8 cellular contexts compared by ENCODE assay signal in genomic region chr16:30902070-30902972, GRCh38. TPM values are rescaled to one million over a fixed set of nuclear protein-coding genes. Genes with fewer than 3 reads are reported as not detected.
DNase-seq lines count a peak whose midpoint lies in the region; ATAC-seq and TF ChIP-seq lines count a peak whose summit lies in the region.

No MANE protein-coding gene starts in this region.

- H3K4me1 Mint-ChIP-seq in Caco-2 (ENCODE audit: low read depth, unreplicated experiment) = peaks cover 9% of the 10 kb centered on the region
- peaks cover 31% of the 10 kb centered on the region for H3K4me1 Mint-ChIP-seq in activated B cell treated with CpG ODN at 0.5 μM for 24 hours

- POLR2A ChIA-PET in Caco-2 (lab: Charles Lee) (no interaction called here), activated B cell treated with CpG ODN at 0.5 μM for 24 hours (lab: Charles Lee) (interaction anchor here (0.6 to 5.5 kb wide), 14 partner anchors 9 to 435 kb away, joined by 3 to 77 read pairs (median 5); partner anchors contain the start of gene BCL7C)

- H3K36me3 ChIP-seq in Caco-2 (ENCODE audit: control insufficient read depth, insufficient read depth, low read length) = no peaks in the 10 kb centered on the region

- TF ChIP-seq CTCF in Caco-2 (IDR thresholded peaks at IDR 0.05; ENCODE audit: insufficient read depth in 1 of 2, low read depth in 1 of 2, low read length in 1 of 2, severe bottlenecking in 1 of 2, unreplicated experiment in 1 of 2) (no peak), LNCaP clone FGC (IDR thresholded peaks at IDR 0.05; ENCODE audit: control insufficient read depth, extremely low read depth, insufficient read depth) (peak; percentile 75), activated B cell treated with CpG ODN at 0.5 μM for 24 hours (IDR thresholded peaks at IDR 0.05) (no peak), coronary artery (IDR thresholded peaks at IDR 0.05) (no peak)

- no peaks in the 10 kb centered on the region for H3K9me3 ChIP-seq in Caco-2

- DNase-seq in Caco-2 (peak in 1 of 2 experiments; percentile 66), LNCaP clone FGC (ENCODE audit: low read depth) (no peak), activated B cell treated with CpG ODN at 0.5 μM for 24 hours (peak; percentile 77), coronary artery (ENCODE audit: low spot score) (no peak), left kidney (ENCODE audit: low read depth, low spot score) (peak; percentile 91)
- DNase-seq in stimulated activated CD4-positive, alpha-beta T cell treated with anti-CD3 and anti-CD28 coated beads, Interleukin-4, amount 100 ng/mL, for 1 hour = peak; percentile 57

- peak overlapping the region; percentile 6 for H3K27ac Mint-ChIP-seq in Caco-2 (ENCODE audit: unreplicated experiment)
- peak overlapping the region; percentile 95 for H3K27ac Mint-ChIP-seq in activated B cell treated with CpG ODN at 0.5 μM for 24 hours

- intact Hi-C loops in Caco-2 (cut with micrococcal nuclease; ENCODE audit: unreplicated experiment) = no loop called here
- intact Hi-C loops in activated B cell treated with CpG ODN at 0.5 μM for 24 hours (cut with micrococcal nuclease) = loop anchor here (1.0 kb wide), 3 partner anchors 8 to 58 kb away; partner anchors contain the start of gene BCL7C

- peak overlapping the region; percentile 75 to 94 for H3K27ac ChIP-seq in coronary artery

- H3K36me3 Mint-ChIP-seq in Caco-2 (ENCODE audit: insufficient read depth, unreplicated experiment) (no peaks in the 10 kb centered on the region), activated B cell treated with CpG ODN at 0.5 μM for 24 hours (ENCODE audit: low read depth) (no peaks in the 10 kb centered on the region)

- no peaks in the 10 kb centered on the region for H3K27me3 ChIP-seq in Caco-2 (replicated peaks; ENCODE audit: control insufficient read depth, insufficient read depth, low read length)

- H3K27me3 Mint-ChIP-seq in Caco-2 (ENCODE audit: insufficient read depth, unreplicated experiment) (no peaks in the 10 kb centered on the region), activated B cell treated with CpG ODN at 0.5 μM for 24 hours (no peaks in the 10 kb centered on the region)

- no peaks in the 10 kb centered on the region for H3K9me3 Mint-ChIP-seq in Caco-2 (ENCODE audit: unreplicated experiment)
- H3K9me3 Mint-ChIP-seq in activated B cell treated with CpG ODN at 0.5 μM for 24 hours = no peaks in the 10 kb centered on the region

- no TSS peak for BruUV-seq in Caco-2 (replicated peaks; lab: Mats Ljungman, UMichigan)

- CTCF ChIA-PET in Caco-2 (lab: Charles Lee) = interaction anchor here (1.6 to 1.9 kb wide), 2 partner anchors 58 to 162 kb away, joined by 3 to 12 read pairs; a partner anchor contains a TSS
- CTCF ChIA-PET in activated B cell treated with CpG ODN at 0.5 μM for 24 hours (lab: Charles Lee) = interaction anchor here (0.9 to 5.6 kb wide), 11 partner anchors 10 to 97 kb away, joined by 3 to 96 read pairs (median 5); no protein-coding TSS in a partner anchor

- ATAC-seq in GM19351 (IDR thresholded peaks at IDR 0.05; ENCODE audit: unreplicated experiment) = peak; percentile 67
- peak; percentile 78 for ATAC-seq in activated B cell treated with CpG ODN at 0.5 μM for 24 hours (ENCODE audit: low read depth)
- no peak for ATAC-seq in GM19455 (IDR thresholded peaks at IDR 0.05; ENCODE audit: unreplicated experiment)

- peak overlapping the region; percentile 79 for H3K4me3 Mint-ChIP-seq in Caco-2 (ENCODE audit: unreplicated experiment)
- peak overlapping the region; percentile 95 for H3K4me3 Mint-ChIP-seq in activated B cell treated with CpG ODN at 0.5 μM for 24 hours

- H3K4me3 ChIP-seq in Caco-2 (ENCODE audit: low read depth, low read length) (peak overlapping the region; percentile 38), LNCaP clone FGC (ENCODE audit: low read depth, low read length) (peak overlapping the region; percentile 40), coronary artery (peak overlapping the region; percentile 72)

- no peaks in the 10 kb centered on the region for H3K4me1 ChIP-seq in Caco-2

RNA-seq across cellular contexts. Expression of gene CTF1, which starts 5.9 kb away (rescaled TPM):
- total RNA-seq in Caco-2 (2022) (1.8 and 2.4 TPM in 2 replicates), activated B cell treated with CpG ODN at 0.5 μM for 24 hours (0.56 and 0.62 TPM in 2 replicates)

RNA-seq across cellular contexts. Expression of gene BCL7C, which starts 8.4 kb away (rescaled TPM):
- total RNA-seq in Caco-2 (2022) (15.1 and 17.7 TPM in 2 replicates), activated B cell treated with CpG ODN at 0.5 μM for 24 hours (32.2 and 35.7 TPM in 2 replicates)

RNA-seq across cellular contexts. Expression of gene FBXL19, which starts 21.1 kb away (rescaled TPM):
- total RNA-seq in Caco-2 (2022) (20.2 and 23.4 TPM in 2 replicates), activated B cell treated with CpG ODN at 0.5 μM for 24 hours (20.3 and 24.2 TPM in 2 replicates)

RNA-seq across cellular contexts. Expression of gene ORAI3, which starts 46.5 kb away (rescaled TPM):
- 4.7 TPM in 2 replicates for total RNA-seq in Caco-2 (2022)
- 25.1 and 30.6 TPM in 2 replicates for total RNA-seq in activated B cell treated with CpG ODN at 0.5 μM for 24 hours

RNA-seq across cellular contexts. Expression of gene SETD1A, which starts 55.2 kb away (rescaled TPM):
- total RNA-seq in Caco-2 (2022) (21.5 and 26.3 TPM in 2 replicates), activated B cell treated with CpG ODN at 0.5 μM for 24 hours (29.6 and 32.8 TPM in 2 replicates)

Comparison
In these comparisons a context has a peak if more than half of its experiments do, and no peak if none do; other contexts are left out.
1. DNase-seq: peak in activated B cell treated with CpG ODN at 0.5 μM for 24 hours (single experiment), left kidney (single experiment) and stimulated activated CD4-positive, alpha-beta T cell treated with anti-CD3 and anti-CD28 coated beads, Interleukin-4, amount 100 ng/mL, for 1 hour (single experiment); none in LNCaP clone FGC (single experiment) and coronary artery (single experiment).
2. Peak in every context shown above with its lines, with median percentiles within 50 percentile points of each other: H3K4me3 ChIP-seq.